ENCODE assay signal across 16 cellular contexts in genomic region chr3:84987709-84988504, GRCh38. TPM values are rescaled to one million over a fixed set of nuclear protein-coding genes. Genes with fewer than 3 reads are reported as not detected.
"Had no signal": no experiment of that assay in that cellular context is flagged by ENCODE, and none has a peak within 500 bp of the region (broad histone marks: within the 10 kb centered on the region; RNA-seq: fewer than 3 reads in every experiment).

No MANE protein-coding gene starts in this region.

- ATAC-seq: activated naive CD4-positive, alpha-beta T cell treated with anti-CD3 and anti-CD28 coated beads, Interleukin-2, amount 50 U/mL, for 72 hours; esophagus mucosa; lower lobe of right lung; stimulated activated naive CD8-positive, alpha-beta T cell treated with anti-CD3 and anti-CD28 coated beads, Interleukin-15, amount 100 ng/mL, for 72 hours had no signal

- H3K9me3 ChIP-seq: lower lobe of right lung, right atrium auricular region, thoracic aorta had no signal

- H3K27me3 ChIP-seq: brain microvascular endothelial cell, right atrium auricular region had no signal

- DNase-seq: activated CD4-positive, alpha-beta T cell treated with anti-CD3 and anti-CD28 coated beads, Interleukin-2, amount 50 U/mL, for 4 hours; activated CD4-positive, CD25-positive, alpha-beta regulatory T cell; activated effector memory CD4-positive, alpha-beta T cell treated with anti-CD3 and anti-CD28 coated beads, Interleukin-2, amount 50 U/mL, for 16 hours; activated T-cell treated with anti-CD3 and anti-CD28 coated beads, Interleukin-2, amount 50 U/mL, for 24 hours; brain microvascular endothelial cell; immature natural killer cell; lower lobe of right lung; naive B cell; stimulated activated CD4-positive, alpha-beta T cell treated with anti-CD3 and anti-CD28 coated beads, Interleukin-4, amount 100 ng/mL, for 4 hours; stimulated activated naive CD8-positive, alpha-beta T cell treated with anti-CD3 and anti-CD28 coated beads, Interleukin-15, amount 100 ng/mL, for 72 hours had no signal

- H3K4me1 ChIP-seq: lower lobe of right lung, right atrium auricular region had no signal

- H3K4me3 ChIP-seq: lower lobe of right lung, right atrium auricular region, skin epidermis, thoracic aorta had no signal

- H3K27ac ChIP-seq: brain microvascular endothelial cell, lower lobe of right lung, right atrium auricular region, skin epidermis, thoracic aorta had no signal

- H3K36me3 ChIP-seq: brain microvascular endothelial cell, lower lobe of right lung, right atrium auricular region, thoracic aorta had no signal

RNA-seq across cellular contexts. Expression of gene CADM2, which starts 29.1 kb away (rescaled TPM):
- total RNA-seq: activated naive CD4-positive, alpha-beta T cell treated with anti-CD3 and anti-CD28 coated beads, Interleukin-2, amount 50 U/mL, for 72 hours; dermis microvascular lymphatic vessel endothelial cell; esophagus mucosa had no signal
